1 cellular context compared by ENCODE assay signal in the genomic region with DNA sequence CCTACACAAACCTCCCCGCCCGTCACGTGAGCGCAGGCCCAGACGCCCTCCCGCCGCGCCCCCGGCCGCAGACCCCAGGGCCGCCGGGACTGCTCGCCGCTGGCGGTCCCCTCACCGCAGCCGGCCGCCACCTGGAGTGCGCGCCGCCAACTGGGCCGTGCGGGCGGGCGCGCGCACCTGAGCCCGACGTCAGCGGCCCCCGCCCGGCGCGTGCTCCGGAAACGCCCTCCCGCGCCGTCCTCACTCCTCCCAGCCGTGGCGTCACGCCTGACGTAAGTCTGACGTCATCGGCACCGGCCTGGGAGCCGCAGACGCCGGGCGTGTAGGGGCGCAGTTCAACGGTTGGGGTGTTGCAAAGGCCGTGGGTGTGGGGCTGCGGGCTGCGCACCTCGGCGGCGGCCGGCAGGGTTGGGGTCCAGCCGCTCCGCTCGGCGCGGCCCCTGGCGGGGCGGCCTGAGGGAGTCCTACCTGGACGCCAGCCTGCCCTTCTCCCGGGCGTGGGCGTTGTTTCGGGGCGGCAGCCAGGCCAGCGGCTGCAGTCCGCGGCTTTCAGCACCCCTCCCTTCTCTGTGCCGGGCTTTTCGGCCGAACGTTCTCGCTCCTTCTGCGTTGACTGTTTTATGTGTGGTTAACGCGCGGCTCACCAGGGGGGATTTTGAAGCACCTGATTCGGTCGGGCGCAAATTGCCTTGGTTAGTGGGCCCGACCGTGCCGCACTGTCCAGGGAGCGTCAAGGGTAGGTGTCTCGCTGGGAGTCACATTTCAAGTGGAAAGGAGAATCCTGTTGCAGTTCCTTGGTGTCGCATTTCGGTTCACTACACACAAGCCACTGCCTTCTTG.
TF ChIP-seq lines count a peak whose summit lies in the region.

A gene (minus strand): TSS at position 155 of the 840 bp plus-strand sequence. CDS start 956 bp downstream, outside the sequence.

TF ChIP-seq in GM12878, 131 proteins besides CTCF, POLR2A, EP300 and RAD21 (continued from another document and continues in another):
- TF ChIP-seq, protein P1, sequence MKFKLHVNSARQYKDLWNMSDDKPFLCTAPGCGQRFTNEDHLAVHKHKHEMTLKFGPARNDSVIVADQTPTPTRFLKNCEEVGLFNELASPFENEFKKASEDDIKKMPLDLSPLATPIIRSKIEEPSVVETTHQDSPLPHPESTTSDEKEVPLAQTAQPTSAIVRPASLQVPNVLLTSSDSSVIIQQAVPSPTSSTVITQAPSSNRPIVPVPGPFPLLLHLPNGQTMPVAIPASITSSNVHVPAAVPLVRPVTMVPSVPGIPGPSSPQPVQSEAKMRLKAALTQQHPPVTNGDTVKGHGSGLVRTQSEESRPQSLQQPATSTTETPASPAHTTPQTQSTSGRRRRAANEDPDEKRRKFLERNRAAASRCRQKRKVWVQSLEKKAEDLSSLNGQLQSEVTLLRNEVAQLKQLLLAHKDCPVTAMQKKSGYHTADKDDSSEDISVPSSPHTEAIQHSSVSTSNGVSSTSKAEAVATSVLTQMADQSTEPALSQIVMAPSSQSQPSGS (IDR thresholded peaks at IDR 0.05; ENCODE audit: low read length) = peak; percentile 89
- peak; percentile 90 for TF ChIP-seq BACH1 (IDR thresholded peaks at IDR 0.05; ENCODE audit: borderline replicate concordance)
- no peak for TF ChIP-seq NFIC (IDR thresholded peaks at IDR 0.05; ENCODE audit: low read depth, low read length)
- no peak for TF ChIP-seq FOXM1 (IDR thresholded peaks at IDR 0.05; ENCODE audit: low read depth, low read length)
- TF ChIP-seq RCOR1 (conservative IDR thresholded peaks at IDR 0.05; ENCODE audit: low read depth, low read length) = 0 out of 2 replicates have a peak, but pooled peaks have one; percentile 15
- TF ChIP-seq, protein P2, sequence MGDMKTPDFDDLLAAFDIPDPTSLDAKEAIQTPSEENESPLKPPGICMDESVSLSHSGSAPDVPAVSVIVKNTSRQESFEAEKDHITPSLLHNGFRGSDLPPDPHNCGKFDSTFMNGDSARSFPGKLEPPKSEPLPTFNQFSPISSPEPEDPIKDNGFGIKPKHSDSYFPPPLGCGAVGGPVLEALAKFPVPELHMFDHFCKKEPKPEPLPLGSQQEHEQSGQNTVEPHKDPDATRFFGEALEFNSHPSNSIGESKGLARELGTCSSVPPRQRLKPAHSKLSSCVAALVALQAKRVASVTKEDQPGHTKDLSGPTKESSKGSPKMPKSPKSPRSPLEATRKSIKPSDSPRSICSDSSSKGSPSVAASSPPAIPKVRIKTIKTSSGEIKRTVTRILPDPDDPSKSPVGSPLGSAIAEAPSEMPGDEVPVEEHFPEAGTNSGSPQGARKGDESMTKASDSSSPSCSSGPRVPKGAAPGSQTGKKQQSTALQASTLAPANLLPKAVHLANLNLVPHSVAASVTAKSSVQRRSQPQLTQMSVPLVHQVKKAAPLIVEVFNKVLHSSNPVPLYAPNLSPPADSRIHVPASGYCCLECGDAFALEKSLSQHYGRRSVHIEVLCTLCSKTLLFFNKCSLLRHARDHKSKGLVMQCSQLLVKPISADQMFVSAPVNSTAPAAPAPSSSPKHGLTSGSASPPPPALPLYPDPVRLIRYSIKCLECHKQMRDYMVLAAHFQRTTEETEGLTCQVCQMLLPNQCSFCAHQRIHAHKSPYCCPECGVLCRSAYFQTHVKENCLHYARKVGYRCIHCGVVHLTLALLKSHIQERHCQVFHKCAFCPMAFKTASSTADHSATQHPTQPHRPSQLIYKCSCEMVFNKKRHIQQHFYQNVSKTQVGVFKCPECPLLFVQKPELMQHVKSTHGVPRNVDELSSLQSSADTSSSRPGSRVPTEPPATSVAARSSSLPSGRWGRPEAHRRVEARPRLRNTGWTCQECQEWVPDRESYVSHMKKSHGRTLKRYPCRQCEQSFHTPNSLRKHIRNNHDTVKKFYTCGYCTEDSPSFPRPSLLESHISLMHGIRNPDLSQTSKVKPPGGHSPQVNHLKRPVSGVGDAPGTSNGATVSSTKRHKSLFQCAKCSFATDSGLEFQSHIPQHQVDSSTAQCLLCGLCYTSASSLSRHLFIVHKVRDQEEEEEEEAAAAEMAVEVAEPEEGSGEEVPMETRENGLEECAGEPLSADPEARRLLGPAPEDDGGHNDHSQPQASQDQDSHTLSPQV (IDR thresholded peaks at IDR 0.05) = peak; percentile 94
- TF ChIP-seq HCFC1 (IDR thresholded peaks at IDR 0.05; ENCODE audit: low read length) = peak; percentile 44; the same call in 1 of the 2 replicates
- TF ChIP-seq SMAD1 (IDR thresholded peaks at IDR 0.05; ENCODE audit: low read depth, partially characterized antibody) = no peak
- TF ChIP-seq ZZZ3 (IDR thresholded peaks at IDR 0.05; ENCODE audit: control insufficient read depth, insufficient read length, low read depth) = no peak
- TF ChIP-seq ESRRA (IDR thresholded peaks at IDR 0.05; ENCODE audit: low read length) = no peak; the same call in 1 of the 2 replicates
- TF ChIP-seq DPF2 (IDR thresholded peaks at IDR 0.05) = peak; percentile 98
- TF ChIP-seq MEF2B (IDR thresholded peaks at IDR 0.05; ENCODE audit: partially characterized antibody, poor library complexity, severe bottlenecking) = peak; percentile 30
- no peak for TF ChIP-seq ZNF622 (IDR thresholded peaks at IDR 0.05)
- no peak for TF ChIP-seq PAX8 (IDR thresholded peaks at IDR 0.05)
- no peak for TF ChIP-seq JUNB (IDR thresholded peaks at IDR 0.05)
- TF ChIP-seq SMAD5 (IDR thresholded peaks at IDR 0.05; ENCODE audit: low read depth) = peak; percentile 45; the same call in 1 of the 2 replicates
- TF ChIP-seq ETV6 (conservative IDR thresholded peaks at IDR 0.05 in 1 of 2, IDR thresholded peaks at IDR 0.05 in 1 of 2; ENCODE audit: borderline replicate concordance in 1 of 2, low read depth in 1 of 2) = peak in 1 of 2 experiments; percentile 10; a peak in 1 of 4 replicates
- TF ChIP-seq BRCA1 (IDR thresholded peaks at IDR 0.05; ENCODE audit: low read depth, low read length) = peak; percentile 45; the same call in 1 of the 2 replicates
- TF ChIP-seq, protein P3, sequence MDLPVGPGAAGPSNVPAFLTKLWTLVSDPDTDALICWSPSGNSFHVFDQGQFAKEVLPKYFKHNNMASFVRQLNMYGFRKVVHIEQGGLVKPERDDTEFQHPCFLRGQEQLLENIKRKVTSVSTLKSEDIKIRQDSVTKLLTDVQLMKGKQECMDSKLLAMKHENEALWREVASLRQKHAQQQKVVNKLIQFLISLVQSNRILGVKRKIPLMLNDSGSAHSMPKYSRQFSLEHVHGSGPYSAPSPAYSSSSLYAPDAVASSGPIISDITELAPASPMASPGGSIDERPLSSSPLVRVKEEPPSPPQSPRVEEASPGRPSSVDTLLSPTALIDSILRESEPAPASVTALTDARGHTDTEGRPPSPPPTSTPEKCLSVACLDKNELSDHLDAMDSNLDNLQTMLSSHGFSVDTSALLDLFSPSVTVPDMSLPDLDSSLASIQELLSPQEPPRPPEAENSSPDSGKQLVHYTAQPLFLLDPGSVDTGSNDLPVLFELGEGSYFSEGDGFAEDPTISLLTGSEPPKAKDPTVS (IDR thresholded peaks at IDR 0.05; ENCODE audit: low read depth, low read length) = peak; percentile 94
- TF ChIP-seq CREB1 (IDR thresholded peaks at IDR 0.05; ENCODE audit: low read depth) = peak; percentile 99
- no peak; the same call in 1 of the 2 replicates for TF ChIP-seq NRF1 (conservative IDR thresholded peaks at IDR 0.05; ENCODE audit: low read depth, low read length)
- TF ChIP-seq, protein P4, sequence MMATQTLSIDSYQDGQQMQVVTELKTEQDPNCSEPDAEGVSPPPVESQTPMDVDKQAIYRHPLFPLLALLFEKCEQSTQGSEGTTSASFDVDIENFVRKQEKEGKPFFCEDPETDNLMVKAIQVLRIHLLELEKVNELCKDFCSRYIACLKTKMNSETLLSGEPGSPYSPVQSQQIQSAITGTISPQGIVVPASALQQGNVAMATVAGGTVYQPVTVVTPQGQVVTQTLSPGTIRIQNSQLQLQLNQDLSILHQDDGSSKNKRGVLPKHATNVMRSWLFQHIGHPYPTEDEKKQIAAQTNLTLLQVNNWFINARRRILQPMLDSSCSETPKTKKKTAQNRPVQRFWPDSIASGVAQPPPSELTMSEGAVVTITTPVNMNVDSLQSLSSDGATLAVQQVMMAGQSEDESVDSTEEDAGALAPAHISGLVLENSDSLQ (IDR thresholded peaks at IDR 0.05) = no peak
- TF ChIP-seq, protein P5, sequence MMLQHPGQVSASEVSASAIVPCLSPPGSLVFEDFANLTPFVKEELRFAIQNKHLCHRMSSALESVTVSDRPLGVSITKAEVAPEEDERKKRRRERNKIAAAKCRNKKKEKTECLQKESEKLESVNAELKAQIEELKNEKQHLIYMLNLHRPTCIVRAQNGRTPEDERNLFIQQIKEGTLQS (IDR thresholded peaks at IDR 0.05; ENCODE audit: borderline replicate concordance, extremely low read depth, low read depth, low read length) = no peak
- TF ChIP-seq, protein P6, sequence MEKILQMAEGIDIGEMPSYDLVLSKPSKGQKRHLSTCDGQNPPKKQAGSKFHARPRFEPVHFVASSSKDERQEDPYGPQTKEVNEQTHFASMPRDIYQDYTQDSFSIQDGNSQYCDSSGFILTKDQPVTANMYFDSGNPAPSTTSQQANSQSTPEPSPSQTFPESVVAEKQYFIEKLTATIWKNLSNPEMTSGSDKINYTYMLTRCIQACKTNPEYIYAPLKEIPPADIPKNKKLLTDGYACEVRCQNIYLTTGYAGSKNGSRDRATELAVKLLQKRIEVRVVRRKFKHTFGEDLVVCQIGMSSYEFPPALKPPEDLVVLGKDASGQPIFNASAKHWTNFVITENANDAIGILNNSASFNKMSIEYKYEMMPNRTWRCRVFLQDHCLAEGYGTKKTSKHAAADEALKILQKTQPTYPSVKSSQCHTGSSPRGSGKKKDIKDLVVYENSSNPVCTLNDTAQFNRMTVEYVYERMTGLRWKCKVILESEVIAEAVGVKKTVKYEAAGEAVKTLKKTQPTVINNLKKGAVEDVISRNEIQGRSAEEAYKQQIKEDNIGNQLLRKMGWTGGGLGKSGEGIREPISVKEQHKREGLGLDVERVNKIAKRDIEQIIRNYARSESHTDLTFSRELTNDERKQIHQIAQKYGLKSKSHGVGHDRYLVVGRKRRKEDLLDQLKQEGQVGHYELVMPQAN (conservative IDR thresholded peaks at IDR 0.05) = peak; percentile 79
- no peak for TF ChIP-seq CHD1 (IDR thresholded peaks at IDR 0.05; ENCODE audit: low read depth, low read length)
- no peak for TF ChIP-seq RBBP5 (conservative IDR thresholded peaks at IDR 0.05)
- TF ChIP-seq, protein P7, sequence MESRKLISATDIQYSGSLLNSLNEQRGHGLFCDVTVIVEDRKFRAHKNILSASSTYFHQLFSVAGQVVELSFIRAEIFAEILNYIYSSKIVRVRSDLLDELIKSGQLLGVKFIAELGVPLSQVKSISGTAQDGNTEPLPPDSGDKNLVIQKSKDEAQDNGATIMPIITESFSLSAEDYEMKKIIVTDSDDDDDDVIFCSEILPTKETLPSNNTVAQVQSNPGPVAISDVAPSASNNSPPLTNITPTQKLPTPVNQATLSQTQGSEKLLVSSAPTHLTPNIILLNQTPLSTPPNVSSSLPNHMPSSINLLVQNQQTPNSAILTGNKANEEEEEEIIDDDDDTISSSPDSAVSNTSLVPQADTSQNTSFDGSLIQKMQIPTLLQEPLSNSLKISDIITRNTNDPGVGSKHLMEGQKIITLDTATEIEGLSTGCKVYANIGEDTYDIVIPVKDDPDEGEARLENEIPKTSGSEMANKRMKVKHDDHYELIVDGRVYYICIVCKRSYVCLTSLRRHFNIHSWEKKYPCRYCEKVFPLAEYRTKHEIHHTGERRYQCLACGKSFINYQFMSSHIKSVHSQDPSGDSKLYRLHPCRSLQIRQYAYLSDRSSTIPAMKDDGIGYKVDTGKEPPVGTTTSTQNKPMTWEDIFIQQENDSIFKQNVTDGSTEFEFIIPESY (IDR thresholded peaks at IDR 0.05) = no peak
- no peak for TF ChIP-seq KDM1A (IDR thresholded peaks at IDR 0.05; ENCODE audit: borderline replicate concordance)
- TF ChIP-seq, protein P8, sequence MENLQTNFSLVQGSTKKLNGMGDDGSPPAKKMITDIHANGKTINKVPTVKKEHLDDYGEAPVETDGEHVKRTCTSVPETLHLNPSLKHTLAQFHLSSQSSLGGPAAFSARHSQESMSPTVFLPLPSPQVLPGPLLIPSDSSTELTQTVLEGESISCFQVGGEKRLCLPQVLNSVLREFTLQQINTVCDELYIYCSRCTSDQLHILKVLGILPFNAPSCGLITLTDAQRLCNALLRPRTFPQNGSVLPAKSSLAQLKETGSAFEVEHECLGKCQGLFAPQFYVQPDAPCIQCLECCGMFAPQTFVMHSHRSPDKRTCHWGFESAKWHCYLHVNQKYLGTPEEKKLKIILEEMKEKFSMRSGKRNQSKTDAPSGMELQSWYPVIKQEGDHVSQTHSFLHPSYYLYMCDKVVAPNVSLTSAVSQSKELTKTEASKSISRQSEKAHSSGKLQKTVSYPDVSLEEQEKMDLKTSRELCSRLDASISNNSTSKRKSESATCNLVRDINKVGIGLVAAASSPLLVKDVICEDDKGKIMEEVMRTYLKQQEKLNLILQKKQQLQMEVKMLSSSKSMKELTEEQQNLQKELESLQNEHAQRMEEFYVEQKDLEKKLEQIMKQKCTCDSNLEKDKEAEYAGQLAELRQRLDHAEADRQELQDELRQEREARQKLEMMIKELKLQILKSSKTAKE (IDR thresholded peaks at IDR 0.05; ENCODE audit: low read depth, poor library complexity, severe bottlenecking) = no peak
- no peak for TF ChIP-seq CEBPB (IDR thresholded peaks at IDR 0.05; ENCODE audit: borderline replicate concordance in 1 of 2, low read depth in 2 of 2, low read length in 2 of 2)
- TF ChIP-seq GABPA (IDR thresholded peaks at IDR 0.05; ENCODE audit: low read depth) = no peak
- 0 out of 2 replicates have a peak, but pooled peaks have one; percentile 18 for TF ChIP-seq EED (IDR thresholded peaks at IDR 0.05; ENCODE audit: low read depth)
- TF ChIP-seq, protein P9, sequence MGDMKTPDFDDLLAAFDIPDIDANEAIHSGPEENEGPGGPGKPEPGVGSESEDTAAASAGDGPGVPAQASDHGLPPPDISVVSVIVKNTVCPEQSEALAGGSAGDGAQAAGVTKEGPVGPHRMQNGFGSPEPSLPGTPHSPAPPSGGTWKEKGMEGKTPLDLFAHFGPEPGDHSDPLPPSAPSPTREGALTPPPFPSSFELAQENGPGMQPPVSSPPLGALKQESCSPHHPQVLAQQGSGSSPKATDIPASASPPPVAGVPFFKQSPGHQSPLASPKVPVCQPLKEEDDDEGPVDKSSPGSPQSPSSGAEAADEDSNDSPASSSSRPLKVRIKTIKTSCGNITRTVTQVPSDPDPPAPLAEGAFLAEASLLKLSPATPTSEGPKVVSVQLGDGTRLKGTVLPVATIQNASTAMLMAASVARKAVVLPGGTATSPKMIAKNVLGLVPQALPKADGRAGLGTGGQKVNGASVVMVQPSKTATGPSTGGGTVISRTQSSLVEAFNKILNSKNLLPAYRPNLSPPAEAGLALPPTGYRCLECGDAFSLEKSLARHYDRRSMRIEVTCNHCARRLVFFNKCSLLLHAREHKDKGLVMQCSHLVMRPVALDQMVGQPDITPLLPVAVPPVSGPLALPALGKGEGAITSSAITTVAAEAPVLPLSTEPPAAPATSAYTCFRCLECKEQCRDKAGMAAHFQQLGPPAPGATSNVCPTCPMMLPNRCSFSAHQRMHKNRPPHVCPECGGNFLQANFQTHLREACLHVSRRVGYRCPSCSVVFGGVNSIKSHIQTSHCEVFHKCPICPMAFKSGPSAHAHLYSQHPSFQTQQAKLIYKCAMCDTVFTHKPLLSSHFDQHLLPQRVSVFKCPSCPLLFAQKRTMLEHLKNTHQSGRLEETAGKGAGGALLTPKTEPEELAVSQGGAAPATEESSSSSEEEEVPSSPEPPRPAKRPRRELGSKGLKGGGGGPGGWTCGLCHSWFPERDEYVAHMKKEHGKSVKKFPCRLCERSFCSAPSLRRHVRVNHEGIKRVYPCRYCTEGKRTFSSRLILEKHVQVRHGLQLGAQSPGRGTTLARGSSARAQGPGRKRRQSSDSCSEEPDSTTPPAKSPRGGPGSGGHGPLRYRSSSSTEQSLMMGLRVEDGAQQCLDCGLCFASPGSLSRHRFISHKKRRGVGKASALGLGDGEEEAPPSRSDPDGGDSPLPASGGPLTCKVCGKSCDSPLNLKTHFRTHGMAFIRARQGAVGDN (IDR thresholded peaks at IDR 0.05) = peak; percentile 64; the same call in 1 of the 2 replicates
- peak; percentile 51 for TF ChIP-seq NR2C1 (IDR thresholded peaks at IDR 0.05)
- no peak for TF ChIP-seq SREBF2 (IDR thresholded peaks at IDR 0.05; ENCODE audit: low read length)
- no peak for TF ChIP-seq ZSCAN29 (IDR thresholded peaks at IDR 0.05)
